20 cellular contexts compared by ENCODE assay signal in genomic region chr5:111099058-111099778, GRCh38. TPM values are rescaled to one million over a fixed set of nuclear protein-coding genes. Genes with fewer than 3 reads are reported as not detected.
"Had no signal": no experiment of that assay in that cellular context is flagged by ENCODE, and none has a peak within 500 bp of the region (broad histone marks: within the 10 kb centered on the region; RNA-seq: fewer than 3 reads in every experiment).

No MANE protein-coding gene starts in this region.

- H3K9me3 ChIP-seq: right lobe of liver, thoracic aorta, upper lobe of left lung had no signal

- DNase-seq: activated CD4-positive, alpha-beta T cell treated with anti-CD3 and anti-CD28 coated beads for 1 hour; activated CD8-positive, alpha-beta memory T cell treated with anti-CD3 and anti-CD28 coated beads for 24 hours; activated naive CD4-positive, alpha-beta T cell; aorta; erythroblast; foreskin melanocyte; glutamatergic neuron; hippocampal formation; kidney; right lobe of liver; small intestine; stimulated activated CD4-positive, alpha-beta T cell treated with anti-CD3 and anti-CD28 coated beads, Interleukin-15, amount 100 ng/mL, for 24 hours; stimulated activated CD4-positive, alpha-beta T cell treated with anti-CD3 and anti-CD28 coated beads, Interleukin-4, amount 100 ng/mL, for 1 hour; T-helper 17 cell; upper lobe of left lung; WERI-Rb-1 had no signal

- H3K27me3 ChIP-seq: right lobe of liver, upper lobe of left lung had no signal

- H3K4me1 ChIP-seq: parathyroid adenoma had no signal

- H3K79me2 ChIP-seq: parathyroid adenoma had no signal

- H3K27ac ChIP-seq: parathyroid adenoma, right lobe of liver, thoracic aorta, upper lobe of left lung, WERI-Rb-1 had no signal

- H2AFZ ChIP-seq: parathyroid adenoma had no signal

- H3K4me3 ChIP-seq: lung, right lobe of liver, thoracic aorta, upper lobe of left lung had no signal

RNA-seq across cellular contexts. Expression of gene TSLP, which starts 27.7 kb away (rescaled TPM):
- total RNA-seq: cerebellum, T-helper 17 cell had no signal
